20 cellular contexts compared by ENCODE assay signal in genomic region chr2:185876234-185876633, GRCh38.
DNase-seq lines count a peak whose midpoint lies in the region; ATAC-seq and TF ChIP-seq lines count a peak whose summit lies in the region.
"Had no signal": no experiment of that assay in that cellular context is flagged by ENCODE, and none has a peak within 500 bp of the region (broad histone marks: within the 10 kb centered on the region; RNA-seq: fewer than 3 reads in every experiment).

No MANE protein-coding gene starts in this region.

- no peak overlapping the region for H3K4ac ChIP-seq in H9 (ENCODE audit: low read depth, low read length)

- no peaks in the 10 kb centered on the region for H3K79me1 ChIP-seq in H9 (ENCODE audit: insufficient read depth, low read depth, low read length, poor library complexity, severe bottlenecking)

- H2BK15ac ChIP-seq in H9 (ENCODE audit: low read depth, low read length), result no peak overlapping the region

- H3K4me1 Mint-ChIP-seq in H9 (no peaks in the 10 kb centered on the region), neural crest cell (peaks cover 7% of the 10 kb centered on the region)
- H3K4me1 Mint-ChIP-seq in stimulated activated effector memory CD8-positive, alpha-beta T cell treated with anti-CD3 and anti-CD28 coated beads, Interleukin-12 subunit alpha, Interleukin-12 subunit beta, amount 100 ng/mL, for 72 hours, result no peaks in the 10 kb centered on the region
- H3K4me1 Mint-ChIP-seq: B cell; CD4-positive, CD25-positive, alpha-beta regulatory T cell had no signal

- peak; percentile 60 for DNase-seq in activated effector memory CD4-positive, alpha-beta T cell treated with anti-CD3 and anti-CD28 coated beads, Interleukin-2, amount 50 U/mL, for 16 hours
- DNase-seq in activated effector memory CD4-positive, alpha-beta T cell treated with Interleukin-2 at 50 U/mL for 16 hours, result no peak
- DNase-seq in H9, result no peak
- DNase-seq in neural crest cell (ENCODE audit: low read depth, low spot score), result no peak
- no peak for DNase-seq in stimulated activated effector memory CD8-positive, alpha-beta T cell treated with anti-CD3 and anti-CD28 coated beads, Interleukin-12 subunit alpha, Interleukin-12 subunit beta, amount 100 ng/mL, for 72 hours (ENCODE audit: low spot score in 2 of 2)
- DNase-seq in activated T-cell treated with anti-CD3 and anti-CD28 coated beads, Interleukin-2, amount 50 U/mL, for 48 hours, result no peak
- DNase-seq: CD4-positive, CD25-positive, alpha-beta regulatory T cell; CD8-positive, alpha-beta T cell; DMS 273 treated with DMSO at 0.1 percent for 48 hours; DMS79; EL; GDM1; GOT3; HCEC 1CT had no signal

- no peak overlapping the region for H3K4me2 ChIP-seq in H9 (ENCODE audit: insufficient read depth, insufficient read length, low read length)

- H3K23ac ChIP-seq in H9 (ENCODE audit: insufficient read length, low read depth, low read length), result no peak overlapping the region

- H4K8ac ChIP-seq in H9 (replicated peaks; ENCODE audit: insufficient read length, low read depth, low read length), result no peak overlapping the region

- no peaks in the 10 kb centered on the region for H3K4me1 ChIP-seq in H9 (ENCODE audit: insufficient read depth, low read length)

- H3K27me3 ChIP-seq in H9 (ENCODE audit: insufficient read depth, low read length), result no peaks in the 10 kb centered on the region
- H3K27me3 ChIP-seq: BLaER1 had no signal

- H3K14ac ChIP-seq in H9 (ENCODE audit: insufficient read depth, low read length), result no peak overlapping the region

- H2BK12ac ChIP-seq in H9 (ENCODE audit: insufficient read length, low read depth, low read length), result no peak overlapping the region

- no peak overlapping the region for H2AK5ac ChIP-seq in H9 (ENCODE audit: insufficient read length, low read length)

- H3T11ph ChIP-seq in H9 (ENCODE audit: low read length), result no peak overlapping the region

- H3K27me3 Mint-ChIP-seq in H9 (ENCODE audit: low read depth), result no peaks in the 10 kb centered on the region
- no peaks in the 10 kb centered on the region for H3K27me3 Mint-ChIP-seq in neural crest cell (ENCODE audit: low read depth)
- H3K27me3 Mint-ChIP-seq: B cell; CD4-positive, CD25-positive, alpha-beta regulatory T cell had no signal

- no peak overlapping the region for H3K27ac ChIP-seq in H9 (ENCODE audit: insufficient read length, low read depth, low read length)
- H3K27ac ChIP-seq: 22Rv1, C4-2B had no signal

- H3K9me3 Mint-ChIP-seq in H9 (no peaks in the 10 kb centered on the region), neural crest cell (no peaks in the 10 kb centered on the region)
- peaks cover 4% of the 10 kb centered on the region for H3K9me3 Mint-ChIP-seq in stimulated activated effector memory CD8-positive, alpha-beta T cell treated with anti-CD3 and anti-CD28 coated beads, Interleukin-12 subunit alpha, Interleukin-12 subunit beta, amount 100 ng/mL, for 72 hours
- H3K9me3 Mint-ChIP-seq: CD8-positive, alpha-beta T cell had no signal

- H4K20me1 ChIP-seq in H9 (ENCODE audit: control insufficient read depth, insufficient read depth, insufficient read length), result no peaks in the 10 kb centered on the region
- H4K20me1 ChIP-seq: BLaER1 had no signal

- H3K9ac ChIP-seq in H9 (ENCODE audit: extremely low read depth, insufficient read length, low read length), result no peak overlapping the region
- H3K9ac ChIP-seq: BLaER1 had no signal

- TF ChIP-seq CTCF in H9 (conservative IDR thresholded peaks at IDR 0.05) (no peak), neural crest cell (conservative IDR thresholded peaks at IDR 0.05) (no peak)

- peak; percentile 34 for ATAC-seq in stimulated activated effector memory CD8-positive, alpha-beta T cell treated with anti-CD3 and anti-CD28 coated beads, Interleukin-12 subunit alpha, Interleukin-12 subunit beta, amount 100 ng/mL, for 72 hours
- ATAC-seq in HG03025 (IDR thresholded peaks at IDR 0.05; ENCODE audit: low FRiP score, unreplicated experiment), result no peak
- no peak for ATAC-seq in HG02973 (IDR thresholded peaks at IDR 0.05; ENCODE audit: unreplicated experiment)
- ATAC-seq: CD8-positive, alpha-beta T cell had no signal

- no peaks in the 10 kb centered on the region for H3K79me2 ChIP-seq in H9 (ENCODE audit: insufficient read depth, low read length)

- peak overlapping the region in 2 of 3 experiments; percentile 12 to 49; a peak in 2 of 7 replicates for H3K27ac Mint-ChIP-seq in H9
- peak overlapping the region; percentile 83 for H3K27ac Mint-ChIP-seq in neural crest cell (ENCODE audit: unreplicated experiment)
- H3K27ac Mint-ChIP-seq in stimulated activated effector memory CD8-positive, alpha-beta T cell treated with anti-CD3 and anti-CD28 coated beads, Interleukin-12 subunit alpha, Interleukin-12 subunit beta, amount 100 ng/mL, for 72 hours, result no peak overlapping the region
- H3K27ac Mint-ChIP-seq: B cell; CD4-positive, CD25-positive, alpha-beta regulatory T cell; CD8-positive, alpha-beta T cell had no signal

- H3K36me3 Mint-ChIP-seq in H9 (ENCODE audit: insufficient read depth in 1 of 3, low read depth in 3 of 3), result no peaks in the 10 kb centered on the region
- no peaks in the 10 kb centered on the region for H3K36me3 Mint-ChIP-seq in neural crest cell (ENCODE audit: low read depth)
- H3K36me3 Mint-ChIP-seq in stimulated activated effector memory CD8-positive, alpha-beta T cell treated with anti-CD3 and anti-CD28 coated beads, Interleukin-12 subunit alpha, Interleukin-12 subunit beta, amount 100 ng/mL, for 72 hours, result no peaks in the 10 kb centered on the region
- H3K36me3 Mint-ChIP-seq: CD4-positive, CD25-positive, alpha-beta regulatory T cell; CD8-positive, alpha-beta T cell had no signal

- no peak overlapping the region for H3K18ac ChIP-seq in H9 (ENCODE audit: insufficient read length, low read depth, low read length)

- no peak overlapping the region for H2BK5ac ChIP-seq in H9 (ENCODE audit: insufficient read length, low read length)

- no peak overlapping the region for H3K4me3 Mint-ChIP-seq in H9
- H3K4me3 Mint-ChIP-seq in neural crest cell, result no peak overlapping the region
- H3K4me3 Mint-ChIP-seq in stimulated activated effector memory CD8-positive, alpha-beta T cell treated with anti-CD3 and anti-CD28 coated beads, Interleukin-12 subunit alpha, Interleukin-12 subunit beta, amount 100 ng/mL, for 72 hours, result no peak overlapping the region
- H3K4me3 Mint-ChIP-seq: B cell; CD4-positive, CD25-positive, alpha-beta regulatory T cell; CD8-positive, alpha-beta T cell had no signal

- no peak overlapping the region for H4K91ac ChIP-seq in H9 (ENCODE audit: insufficient read length, low read depth, low read length)

- H3K23me2 ChIP-seq in H9 (ENCODE audit: insufficient read length, low read depth, low read length, poor library complexity, severe bottlenecking), result no peaks in the 10 kb centered on the region

- no CpG with 5 or more reads among the region's 3 CpGs for WGBS in H9 (ENCODE audit: extremely low coverage, insufficient read length, low lambda C conversion rate)

- H3K9me3 ChIP-seq in H9 (ENCODE audit: control insufficient read depth, low read depth, low read length), result no peaks in the 10 kb centered on the region

- no peak overlapping the region for H2BK20ac ChIP-seq in H9 (ENCODE audit: low read depth, low read length, poor library complexity, severe bottlenecking)

- H3K56ac ChIP-seq in H9 (ENCODE audit: insufficient read length, low read depth, low read length), result no peak overlapping the region

- H2BK120ac ChIP-seq in H9 (ENCODE audit: low read depth, low read length, poor library complexity, severe bottlenecking), result no peak overlapping the region

- H2AFZ ChIP-seq in H9 (ENCODE audit: low read length), result no peak overlapping the region

- H4K5ac ChIP-seq in H9 (ENCODE audit: insufficient read length, low read depth, low read length), result no peak overlapping the region
